ENCODE assay signal across 8 cellular contexts in genomic region chr4:6782147-6782845, GRCh38. TPM values are rescaled to one million over a fixed set of nuclear protein-coding genes. Genes with fewer than 3 reads are reported as not detected.
A peak's percentile ranks its signal among the peaks of the same experiment; 100 is the strongest.
DNase-seq lines count a peak whose midpoint lies in the region; ATAC-seq lines count a peak whose summit lies in the region.

Gene KIAA0232 (plus strand): TSS chr4:6782727. CDS start chr4:6824454, 41,727 bp downstream.

- ATAC-seq in GM21367 (IDR thresholded peaks at IDR 0.05; ENCODE audit: unreplicated experiment), result peak; percentile 53
- ATAC-seq in activated CD8-positive, alpha-beta memory T cell treated with anti-CD3 and anti-CD28 coated beads, Interleukin-2, amount 10 ng/mL, durations not matched to agents 7 days and 5 days, result peak; percentile 79

- peak within 1 kb of the TSS; percentile 94 for H3K27ac ChIP-seq in mesodermal cell (ENCODE audit: low read depth, low read length, severe bottlenecking)

- peak; percentile 92 for DNase-seq in COR-L47 (lab: John Stamatoyannopoulos, UW)
- DNase-seq in HUDEP-2 (lab: John Stamatoyannopoulos, UW; ENCODE audit: unreplicated experiment in 76 of 76), result peak in 74 of 76 experiments; percentile 30 to 91 (median 78)
- DNase-seq in NOMO-1 treated with dmso at 0.1 percent for 144 hours (lab: John Stamatoyannopoulos, UW; ENCODE audit: unreplicated experiment), result peak; percentile 72
- peak; percentile 89 for DNase-seq in activated CD8-positive, alpha-beta memory T cell treated with anti-CD3 and anti-CD28 coated beads, Interleukin-2, amount 10 ng/mL, durations not matched to agents 7 days and 5 days
- DNase-seq in stimulated activated CD8-positive, alpha-beta memory T cell treated with anti-CD3 and anti-CD28 coated beads, Interleukin-15, amount 100 ng/mL, for 24 hours (ENCODE audit: low read depth), result peak; percentile 78

- WGBS in mesodermal cell (ENCODE audit: insufficient coverage in 2 of 2), 2 experiments, result 1% methylated on average over 67 to 79 of the region's 100 CpGs

- H3K9me3 ChIP-seq in endocrine pancreas (ENCODE audit: control insufficient read depth, low read length), result no peaks in the 10 kb centered on the region
- no peaks in the 10 kb centered on the region for H3K9me3 ChIP-seq in mesodermal cell (ENCODE audit: control insufficient read depth, low read length)

- no peaks in the 10 kb centered on the region for H3K9me3 Mint-ChIP-seq in activated CD8-positive, alpha-beta memory T cell treated with anti-CD3 and anti-CD28 coated beads, Interleukin-2, amount 10 ng/mL, durations not matched to agents 7 days and 5 days (ENCODE audit: low read depth)

- H3K4me1 Mint-ChIP-seq in activated CD8-positive, alpha-beta memory T cell treated with anti-CD3 and anti-CD28 coated beads, Interleukin-2, amount 10 ng/mL, durations not matched to agents 7 days and 5 days, result peaks cover 52% of the 10 kb centered on the region

- peak within 1 kb of the TSS; percentile 80 for H3K4me3 Mint-ChIP-seq in activated CD8-positive, alpha-beta memory T cell treated with anti-CD3 and anti-CD28 coated beads, Interleukin-2, amount 10 ng/mL, durations not matched to agents 7 days and 5 days

- peaks cover 6% of the 10 kb centered on the region for H3K36me3 Mint-ChIP-seq in activated CD8-positive, alpha-beta memory T cell treated with anti-CD3 and anti-CD28 coated beads, Interleukin-2, amount 10 ng/mL, durations not matched to agents 7 days and 5 days

- no peaks in the 10 kb centered on the region for H3K27me3 ChIP-seq in endocrine pancreas (ENCODE audit: control insufficient read depth, insufficient read depth, low read length)

- H3K27ac Mint-ChIP-seq in activated CD8-positive, alpha-beta memory T cell treated with anti-CD3 and anti-CD28 coated beads, Interleukin-2, amount 10 ng/mL, durations not matched to agents 7 days and 5 days, result peak within 1 kb of the TSS; percentile 83

- H3K36me3 ChIP-seq in endocrine pancreas (ENCODE audit: control insufficient read depth, insufficient read depth, low read length) (no peaks in the 10 kb centered on the region), mesodermal cell (ENCODE audit: control insufficient read depth, insufficient read depth, low read length) (peaks cover 18% of the 10 kb centered on the region)

- peaks cover 11% of the 10 kb centered on the region for H3K4me1 ChIP-seq in endocrine pancreas (ENCODE audit: control insufficient read depth, insufficient read depth, low read length)
- peaks cover 30% of the 10 kb centered on the region for H3K4me1 ChIP-seq in mesodermal cell (ENCODE audit: control insufficient read depth, insufficient read depth, low read length, poor library complexity, severe bottlenecking)

- H3K27me3 Mint-ChIP-seq in activated CD8-positive, alpha-beta memory T cell treated with anti-CD3 and anti-CD28 coated beads, Interleukin-2, amount 10 ng/mL, durations not matched to agents 7 days and 5 days, result no peaks in the 10 kb centered on the region

- CTCF ChIA-PET in activated CD8-positive, alpha-beta memory T cell treated with anti-CD3 and anti-CD28 coated beads, Interleukin-2, amount 10 ng/mL, durations not matched to agents 7 days and 5 days (lab: Charles Lee), result interaction anchor here (0.7 to 5.9 kb wide), 5 partner anchors 91 to 288 kb away, joined by 3 to 31 read pairs (median 3); no protein-coding TSS in a partner anchor

- H3K4me3 ChIP-seq in endocrine pancreas (ENCODE audit: control insufficient read depth, insufficient read depth, low read length) (peak within 1 kb of the TSS; percentile 44), mesodermal cell (ENCODE audit: extremely low read depth, insufficient read depth, low read length, poor library complexity, severe bottlenecking) (peak within 1 kb of the TSS; percentile 93)

- H3K9ac ChIP-seq in endocrine pancreas (ENCODE audit: control insufficient read depth, insufficient read depth, low read length), result peak within 1 kb of the TSS; percentile 96

RNA-seq across cellular contexts. Expression of gene KIAA0232, which starts in this region (rescaled TPM):
- 10 to 100 TPM; 17.5 to 19.8 TPM for total RNA-seq in activated CD8-positive, alpha-beta memory T cell treated with anti-CD3 and anti-CD28 coated beads, Interleukin-2, amount 10 ng/mL, durations not matched to agents 7 days and 5 days
- 25.0 TPM for polyA plus RNA-seq in mesodermal cell (2013, experiment 1 of 2)
- polyA plus RNA-seq in mesodermal cell (2013, experiment 2 of 2), result 20.5 TPM

Comparison
In these comparisons a context has a peak if more than half of its experiments do, and no peak if none do; other contexts are left out.
1. Peak in every context shown above with its lines: DNase-seq, ATAC-seq, H3K4me3 ChIP-seq and H3K27ac ChIP-seq.